8 cellular contexts compared by ENCODE assay signal in genomic region chr2:74146929-74147728, GRCh38. TPM values are rescaled to one million over a fixed set of nuclear protein-coding genes. Genes with fewer than 3 reads are reported as not detected.
DNase-seq lines count a peak whose midpoint lies in the region; ATAC-seq and TF ChIP-seq lines count a peak whose summit lies in the region.

No MANE protein-coding gene starts in this region.

- peak; percentile 53 for ATAC-seq in stimulated activated naive CD8-positive, alpha-beta T cell treated with anti-CD3 and anti-CD28 coated beads, Interleukin-15, Interleukin-2, amounts not matched to agents 100 U/mL and 50 U/mL, for 24 hours

- no peak overlapping the region for H3K27ac Mint-ChIP-seq in chondrocyte (ENCODE audit: unreplicated experiment)

- H3K4me3 ChIP-seq in BLaER1 (peak overlapping the region; percentile 85), adrenal gland (peak overlapping the region in 3 of 4 donors; percentile 44 to 80 (median 47))

- WGBS in adrenal gland, 4 donors: 4 to 6% (median 5%) methylated on average over 28 to 29 of the region's 29 CpGs

- peak overlapping the region; percentile 81 for H3K27ac ChIP-seq in BLaER1
- H3K27ac ChIP-seq in adrenal gland: peak overlapping the region in 4 of 5 donors; percentile 27 to 77 (median 57)

- H3K4me1 Mint-ChIP-seq in chondrocyte (ENCODE audit: low read depth): no peaks in the 10 kb centered on the region

- H3K9me3 Mint-ChIP-seq in chondrocyte (ENCODE audit: low read depth): no peaks in the 10 kb centered on the region

- H3K36me3 Mint-ChIP-seq in chondrocyte (ENCODE audit: low read depth): peaks cover 2% of the 10 kb centered on the region

- H3K36me3 ChIP-seq in BLaER1 (peaks cover 40% of the 10 kb centered on the region), adrenal gland (replicated peaks in 1 of 2) (peaks cover 0 to 11% of the 10 kb centered on the region in 2 donors)

- no peak for TF ChIP-seq POLR2A in adrenal gland (IDR thresholded peaks at IDR 0.05)

- H3K9me3 ChIP-seq in BLaER1 (no peaks in the 10 kb centered on the region), adrenal gland (replicated peaks in 1 of 3) (no peaks in the 10 kb centered on the region)

- TF ChIP-seq CTCF in adrenal gland (IDR thresholded peaks at IDR 0.05) (no peak), chondrocyte (IDR thresholded peaks at IDR 0.05) (no peak)

- H4K20me1 ChIP-seq in BLaER1: peaks cover 17% of the 10 kb centered on the region; the same call in 1 of the 2 replicates

- intact Hi-C loops in adrenal gland (cut with DNase I): loop anchor here in 1 of 2 donors (10.0 kb wide), 1 partner anchor 322 kb away; the partner anchor contains the start of gene STAMBP

- H3K27me3 ChIP-seq in BLaER1 (no peaks in the 10 kb centered on the region), adrenal gland (no peaks in the 10 kb centered on the region)

- peak overlapping the region; percentile 86 for H3K9ac ChIP-seq in BLaER1

- H3K4me3 Mint-ChIP-seq in chondrocyte (ENCODE audit: unreplicated experiment): no peak overlapping the region

- H3K27me3 Mint-ChIP-seq in chondrocyte (ENCODE audit: low read depth): no peaks in the 10 kb centered on the region

- peak; percentile 21 for DNase-seq in GM19240 (ENCODE audit: insufficient read length, low spot score)
- peak; percentile 27 for DNase-seq in HuH-7.5 (ENCODE audit: low spot score)
- peak; percentile 49 to 68 (median 59) for DNase-seq in adrenal gland
- peak; percentile 9 for DNase-seq in inferior parietal cortex (ENCODE audit: extremely low spot score)
- no peak for DNase-seq in stimulated activated naive CD8-positive, alpha-beta T cell treated with anti-CD3 and anti-CD28 coated beads, Interleukin-15, Interleukin-2, amounts not matched to agents 100 U/mL and 50 U/mL, for 24 hours
- DNase-seq in NCI-H446 treated with DMSO at 0.1 percent for 48 hours (lab: John Stamatoyannopoulos, UW): no peak
- no peak for DNase-seq in chondrocyte (ENCODE audit: low spot score)

- peak overlapping the region; percentile 93 for H3K4me2 ChIP-seq in BLaER1

- H3K4me1 ChIP-seq in BLaER1 (peaks cover 23% of the 10 kb centered on the region), adrenal gland (replicated peaks in 1 of 2) (peaks cover 3 to 19% of the 10 kb centered on the region in 2 donors)

RNA-seq across cellular contexts. Expression of gene BOLA3, which starts 0.6 kb away (rescaled TPM):
- total RNA-seq in adrenal gland (10 to 100 TPM; 17.1 to 65.1 (median 40.1) TPM), chondrocyte (27.4 to 46.4 TPM (median 27.8 TPM) in 3 replicates)
- 10 to 100 TPM; 37.8 to 84.5 (median 54.8) TPM for polyA plus RNA-seq in adrenal gland

RNA-seq across cellular contexts. Expression of gene MOB1A, which starts 31.6 kb away (rescaled TPM):
- total RNA-seq in adrenal gland (100 to 1,000 TPM in 1 of 8 donors, 10 to 100 TPM in 7; 59.9 to 103 (median 87.4) TPM), chondrocyte (78.3 to 96.1 TPM (median 81.0 TPM) in 3 replicates)
- 10 to 100 TPM; 15.9 to 44.5 (median 21.4) TPM for polyA plus RNA-seq in adrenal gland

RNA-seq across cellular contexts. Expression of gene MTHFD2, which starts 51.3 kb away (rescaled TPM):
- total RNA-seq in adrenal gland: 10 to 100 TPM in 5 of 8 donors, 1 to 10 TPM in 3; 1.6 to 24.9 (median 13.5) TPM
- polyA plus RNA-seq in adrenal gland: 10 to 100 TPM in 2 of 3 donors, 1 to 10 TPM in 1; 6.0 to 19.8 (median 12.8) TPM
- 74.0 to 366 TPM (median 363 TPM) in 3 replicates for total RNA-seq in chondrocyte

Comparison
In these comparisons a context has a peak if more than half of its experiments do, and no peak if none do; other contexts are left out.
1. DNase-seq: peak in GM19240 (single experiment), HuH-7.5 (single experiment), adrenal gland (7 of 7) and inferior parietal cortex (single experiment); none in stimulated activated naive CD8-positive, alpha-beta T cell treated with anti-CD3 and anti-CD28 coated beads, Interleukin-15, Interleukin-2, amounts not matched to agents 100 U/mL and 50 U/mL, for 24 hours (single experiment), NCI-H446 treated with DMSO at 0.1 percent for 48 hours (single experiment) and chondrocyte (single experiment).